18 cellular contexts compared by ENCODE assay signal in genomic region chr9:75830303-75830702, GRCh38.
"Had no signal": no experiment of that assay in that cellular context is flagged by ENCODE, and none has a peak within 500 bp of the region (broad histone marks: within the 10 kb centered on the region; RNA-seq: fewer than 3 reads in every experiment).

No MANE protein-coding gene starts in this region.

- H3K27ac ChIP-seq: epithelial cell of prostate, esophagus muscularis mucosa, gastrocnemius medialis, spleen, tibial artery, upper lobe of left lung, uterus had no signal

- H3K4me1 ChIP-seq: gastrocnemius medialis, spleen, uterus had no signal

- H3K27me3 ChIP-seq: esophagus muscularis mucosa, gastrocnemius medialis, spleen, tibial artery, upper lobe of left lung, uterus had no signal

- DNase-seq: effector memory CD4-positive, alpha-beta T cell; gastrocnemius medialis; islet precursor cell; mucosa of descending colon; natural killer cell; posterior cingulate gyrus; spleen; stimulated activated CD4-positive, alpha-beta T cell treated with anti-CD3 and anti-CD28 coated beads, Interleukin-15, amount 100 ng/mL, for 24 hours; stimulated activated CD4-positive, alpha-beta T cell treated with anti-CD3 and anti-CD28 coated beads, Interleukin-1b, Interleukin-23, amount 100 ng/mL, for 48 hours; stimulated activated CD4-positive, alpha-beta T cell treated with anti-CD3 and anti-CD28 coated beads, Interleukin-4, amount 100 ng/mL, for 24 hours; tibial artery; upper lobe of left lung; uterus had no signal

- H3K4me3 ChIP-seq: esophagus muscularis mucosa, gastrocnemius medialis, mucosa of descending colon, spleen, tibial artery, upper lobe of left lung, uterus had no signal

- H3K9me3 ChIP-seq: esophagus muscularis mucosa, gastrocnemius medialis, tibial artery, upper lobe of left lung, uterus had no signal

- ATAC-seq: gastrocnemius medialis; left lobe of liver; mucosa of descending colon; natural killer cell; sciatic nerve; stimulated activated memory B cell treated with anti-CD40 and anti-IgM and Interleukin-4, amounts not matched to agents 10 μg/mL and 1 μg/mL and 100 μg/mL, for 72 hours had no signal

- H3K36me3 ChIP-seq: esophagus muscularis mucosa, gastrocnemius medialis, spleen, tibial artery, upper lobe of left lung, uterus had no signal
